11 cellular contexts compared by ENCODE assay signal in genomic region chr6:160911949-160912348, GRCh38.
"Had no signal": no experiment of that assay in that cellular context is flagged by ENCODE, and none has a peak within 500 bp of the region (broad histone marks: within the 10 kb centered on the region; RNA-seq: fewer than 3 reads in every experiment).

No MANE protein-coding gene starts in this region.

- H3K9ac ChIP-seq: GM23248 had no signal

- H3K4me3 Mint-ChIP-seq: GM23338, H9, HFFc6 had no signal

- H3K9me3 ChIP-seq: HAP-1 had no signal

- H3K4me1 ChIP-seq: HAP-1 had no signal

- FAIRE-seq: H1, H54 had no signal

- H3K27ac Mint-ChIP-seq: GM23338, H9, HFFc6 had no signal

- H3K36me3 ChIP-seq: HAP-1 had no signal

- DNase-seq: GM23248, GOT3, H7, H9, HCEC 1CT, HFFc6 had no signal

- H3K4me2 ChIP-seq: GM23338 had no signal

- H3K4me3 ChIP-seq: GM23248, GM23338, HAP-1 had no signal

- ATAC-seq: GM23338, HCT116 had no signal

- H2AFZ ChIP-seq: GM23248, GM23338 had no signal

- H3K27ac ChIP-seq: GM23248 had no signal
